ENCODE assay signal across 8 cellular contexts in genomic region chr2:237322564-237322963, GRCh38.
DNase-seq lines count a peak whose midpoint lies in the region; ATAC-seq and TF ChIP-seq lines count a peak whose summit lies in the region.

No MANE protein-coding gene starts in this region.

- H3K4me3 ChIP-seq in AG04449 (ENCODE audit: low read depth, low read length), result no peak overlapping the region
- H3K4me3 ChIP-seq in GM23338, result no peak overlapping the region
- H3K4me3 ChIP-seq in brain microvascular endothelial cell (ENCODE audit: low read depth, low read length), result no peak overlapping the region
- H3K4me3 ChIP-seq in CD4-positive, alpha-beta memory T cell (ENCODE audit: low read length in 2 of 2), result no peak overlapping the region

- in situ Hi-C loops in brain microvascular endothelial cell (cut with HindIII; ENCODE audit: low pct_ligation_motif_present, low sequenced_read_pairs), result no loop called here

- H3K36me3 Mint-ChIP-seq in GM23338 (ENCODE audit: low read depth), result no peaks in the 10 kb centered on the region
- H3K36me3 Mint-ChIP-seq in mesothelial cell of epicardium, result peaks cover 1% of the 10 kb centered on the region
- H3K36me3 Mint-ChIP-seq in nephron progenitor cell (ENCODE audit: low read depth), result peaks cover 30% of the 10 kb centered on the region
- H3K36me3 Mint-ChIP-seq in CD4-positive, alpha-beta memory T cell, result no peaks in the 10 kb centered on the region

- peaks cover 7% of the 10 kb centered on the region for H3K9me2 ChIP-seq in GM23338 (ENCODE audit: insufficient read depth)

- H3K4me1 ChIP-seq in GM23338 (ENCODE audit: insufficient read depth), result no peaks in the 10 kb centered on the region
- no peaks in the 10 kb centered on the region for H3K4me1 ChIP-seq in CD4-positive, alpha-beta memory T cell (ENCODE audit: insufficient read depth, low read length)

- no peaks in the 10 kb centered on the region for H4K20me1 ChIP-seq in GM23338 (replicated peaks; ENCODE audit: insufficient read depth)

- TF ChIP-seq CTCF in AG04449 (IDR thresholded peaks at IDR 0.05; ENCODE audit: insufficient read depth, low read length, missing control alignments) (peak; percentile 39), GM23338 (conservative IDR thresholded peaks at IDR 0.05; ENCODE audit: low read depth in 2 of 2) (peak; percentile 60 to 75), brain microvascular endothelial cell (IDR thresholded peaks at IDR 0.05; ENCODE audit: low read depth, low read length, missing control alignments) (peak; percentile 65), mesothelial cell of epicardium (IDR thresholded peaks at IDR 0.05; ENCODE audit: unreplicated experiment) (peak; percentile 46), nephron progenitor cell (IDR thresholded peaks at IDR 0.05) (no peak)

- H3K4me1 Mint-ChIP-seq in GM23338, result no peaks in the 10 kb centered on the region; the same call in 2 of the 3 replicates
- H3K4me1 Mint-ChIP-seq in mesothelial cell of epicardium, result peaks cover 60% of the 10 kb centered on the region
- peaks cover 69% of the 10 kb centered on the region for H3K4me1 Mint-ChIP-seq in nephron progenitor cell
- no peaks in the 10 kb centered on the region for H3K4me1 Mint-ChIP-seq in CD4-positive, alpha-beta memory T cell

- H3K27me3 Mint-ChIP-seq in GM23338 (ENCODE audit: insufficient read depth, low read depth, poor library complexity) (peaks cover 3% of the 10 kb centered on the region), mesothelial cell of epicardium (ENCODE audit: low read depth) (no peaks in the 10 kb centered on the region), nephron progenitor cell (ENCODE audit: low read depth, poor library complexity) (peaks cover 12% of the 10 kb centered on the region)
- peaks cover 2 to 4% of the 10 kb centered on the region in 2 donors for H3K27me3 Mint-ChIP-seq in CD4-positive, alpha-beta memory T cell

- H3F3A ChIP-seq in GM23338 (replicated peaks; ENCODE audit: low read depth), result no peaks in the 10 kb centered on the region

- DNase-seq in AG04449 (ENCODE audit: low read depth, low spot score) (no peak), GM23338 (ENCODE audit: low spot score) (peak; percentile 58), brain microvascular endothelial cell (no peak), mesothelial cell of epicardium (ENCODE audit: low spot score in 2 of 2, unreplicated experiment in 2 of 2) (no peak), nephron progenitor cell (no peak), COLO829 (ENCODE audit: low spot score) (no peak), cortex of kidney (lab: John Stamatoyannopoulos, UW) (no peak)
- DNase-seq in CD4-positive, alpha-beta memory T cell, result no peak

- H3K4me3 Mint-ChIP-seq in GM23338, result no peak overlapping the region
- H3K4me3 Mint-ChIP-seq in mesothelial cell of epicardium, result no peak overlapping the region
- H3K4me3 Mint-ChIP-seq in nephron progenitor cell, result no peak overlapping the region
- H3K4me3 Mint-ChIP-seq in CD4-positive, alpha-beta memory T cell, result no peak overlapping the region

- no peak overlapping the region for H3K27ac Mint-ChIP-seq in GM23338
- H3K27ac Mint-ChIP-seq in mesothelial cell of epicardium, result no peak overlapping the region
- no peak overlapping the region for H3K27ac Mint-ChIP-seq in nephron progenitor cell
- H3K27ac Mint-ChIP-seq in CD4-positive, alpha-beta memory T cell, result no peak overlapping the region

- intact Hi-C loops in CD4-positive, alpha-beta memory T cell (cut with micrococcal nuclease), result no loop called here

- H3K36me3 ChIP-seq in GM23338 (ENCODE audit: insufficient read depth) (no peaks in the 10 kb centered on the region), brain microvascular endothelial cell (replicated peaks) (peaks cover 39% of the 10 kb centered on the region)
- H3K36me3 ChIP-seq in CD4-positive, alpha-beta memory T cell (ENCODE audit: insufficient read depth, low read length), result no peaks in the 10 kb centered on the region

- no peaks in the 10 kb centered on the region for H3K27me3 ChIP-seq in GM23338 (ENCODE audit: insufficient read depth)
- no peaks in the 10 kb centered on the region for H3K27me3 ChIP-seq in brain microvascular endothelial cell (replicated peaks)
- H3K27me3 ChIP-seq in CD4-positive, alpha-beta memory T cell (ENCODE audit: insufficient read depth, low read length), result no peaks in the 10 kb centered on the region

- H3K79me2 ChIP-seq in GM23338 (replicated peaks; ENCODE audit: insufficient read depth), result no peaks in the 10 kb centered on the region

- no peak overlapping the region for H2AFZ ChIP-seq in GM23338

- CTCF ChIA-PET in AG04449 (lab: Yijun Ruan, JAX), result no interaction called here
- CTCF ChIA-PET in CD4-positive, alpha-beta memory T cell (lab: Charles Lee; ENCODE audit: partially characterized antibody), result no interaction called here

- H3K27ac ChIP-seq in GM23338 (ENCODE audit: low read depth) (no peak overlapping the region), brain microvascular endothelial cell (no peak overlapping the region)
- no peak overlapping the region for H3K27ac ChIP-seq in CD4-positive, alpha-beta memory T cell (ENCODE audit: low read depth, low read length)

- POLR2A ChIA-PET in AG04449 (lab: Yijun Ruan, JAX), result no interaction called here
- POLR2A ChIA-PET in CD4-positive, alpha-beta memory T cell (lab: Charles Lee; ENCODE audit: partially characterized antibody), result no interaction called here

- ATAC-seq in GM23338, result peak; percentile 98

- H3K9me3 Mint-ChIP-seq in GM23338, result no peaks in the 10 kb centered on the region
- H3K9me3 Mint-ChIP-seq in mesothelial cell of epicardium, result no peaks in the 10 kb centered on the region
- H3K9me3 Mint-ChIP-seq in nephron progenitor cell, result no peaks in the 10 kb centered on the region
- no peaks in the 10 kb centered on the region for H3K9me3 Mint-ChIP-seq in CD4-positive, alpha-beta memory T cell

- H3K9me3 ChIP-seq in CD4-positive, alpha-beta memory T cell (ENCODE audit: control insufficient read depth in 1 of 2, low read length in 2 of 2), result no peaks in the 10 kb centered on the region

- H3K4me2 ChIP-seq in GM23338, result no peak overlapping the region

TF ChIP-seq in GM23338, 12 proteins besides CTCF, POLR2A, EP300 and RAD21 (continues in another document):
- TF ChIP-seq, protein P1, sequence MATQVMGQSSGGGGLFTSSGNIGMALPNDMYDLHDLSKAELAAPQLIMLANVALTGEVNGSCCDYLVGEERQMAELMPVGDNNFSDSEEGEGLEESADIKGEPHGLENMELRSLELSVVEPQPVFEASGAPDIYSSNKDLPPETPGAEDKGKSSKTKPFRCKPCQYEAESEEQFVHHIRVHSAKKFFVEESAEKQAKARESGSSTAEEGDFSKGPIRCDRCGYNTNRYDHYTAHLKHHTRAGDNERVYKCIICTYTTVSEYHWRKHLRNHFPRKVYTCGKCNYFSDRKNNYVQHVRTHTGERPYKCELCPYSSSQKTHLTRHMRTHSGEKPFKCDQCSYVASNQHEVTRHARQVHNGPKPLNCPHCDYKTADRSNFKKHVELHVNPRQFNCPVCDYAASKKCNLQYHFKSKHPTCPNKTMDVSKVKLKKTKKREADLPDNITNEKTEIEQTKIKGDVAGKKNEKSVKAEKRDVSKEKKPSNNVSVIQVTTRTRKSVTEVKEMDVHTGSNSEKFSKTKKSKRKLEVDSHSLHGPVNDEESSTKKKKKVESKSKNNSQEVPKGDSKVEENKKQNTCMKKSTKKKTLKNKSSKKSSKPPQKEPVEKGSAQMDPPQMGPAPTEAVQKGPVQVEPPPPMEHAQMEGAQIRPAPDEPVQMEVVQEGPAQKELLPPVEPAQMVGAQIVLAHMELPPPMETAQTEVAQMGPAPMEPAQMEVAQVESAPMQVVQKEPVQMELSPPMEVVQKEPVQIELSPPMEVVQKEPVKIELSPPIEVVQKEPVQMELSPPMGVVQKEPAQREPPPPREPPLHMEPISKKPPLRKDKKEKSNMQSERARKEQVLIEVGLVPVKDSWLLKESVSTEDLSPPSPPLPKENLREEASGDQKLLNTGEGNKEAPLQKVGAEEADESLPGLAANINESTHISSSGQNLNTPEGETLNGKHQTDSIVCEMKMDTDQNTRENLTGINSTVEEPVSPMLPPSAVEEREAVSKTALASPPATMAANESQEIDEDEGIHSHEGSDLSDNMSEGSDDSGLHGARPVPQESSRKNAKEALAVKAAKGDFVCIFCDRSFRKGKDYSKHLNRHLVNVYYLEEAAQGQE (IDR thresholded peaks at IDR 0.05; ENCODE audit: unreplicated experiment), result no peak
- TF ChIP-seq STAT1 (IDR thresholded peaks at IDR 0.05; ENCODE audit: unreplicated experiment) (no peak), POLR2AphosphoS5 (IDR thresholded peaks at IDR 0.05; ENCODE audit: low read depth) (no peak), ZNF331 (CRISPR knock-in tag; IDR thresholded peaks at IDR 0.05; ENCODE audit: low read depth) (no peak), CREB1 (CRISPR knock-in tag; IDR thresholded peaks at IDR 0.05; ENCODE audit: low read depth) (no peak), NANOG (IDR thresholded peaks at IDR 0.05; ENCODE audit: borderline replicate concordance) (no peak), ZNF114 (CRISPR knock-in tag; IDR thresholded peaks at IDR 0.05) (no peak)
